Comparison of ENCODE assay signal across 12 cellular contexts in the genomic region with DNA sequence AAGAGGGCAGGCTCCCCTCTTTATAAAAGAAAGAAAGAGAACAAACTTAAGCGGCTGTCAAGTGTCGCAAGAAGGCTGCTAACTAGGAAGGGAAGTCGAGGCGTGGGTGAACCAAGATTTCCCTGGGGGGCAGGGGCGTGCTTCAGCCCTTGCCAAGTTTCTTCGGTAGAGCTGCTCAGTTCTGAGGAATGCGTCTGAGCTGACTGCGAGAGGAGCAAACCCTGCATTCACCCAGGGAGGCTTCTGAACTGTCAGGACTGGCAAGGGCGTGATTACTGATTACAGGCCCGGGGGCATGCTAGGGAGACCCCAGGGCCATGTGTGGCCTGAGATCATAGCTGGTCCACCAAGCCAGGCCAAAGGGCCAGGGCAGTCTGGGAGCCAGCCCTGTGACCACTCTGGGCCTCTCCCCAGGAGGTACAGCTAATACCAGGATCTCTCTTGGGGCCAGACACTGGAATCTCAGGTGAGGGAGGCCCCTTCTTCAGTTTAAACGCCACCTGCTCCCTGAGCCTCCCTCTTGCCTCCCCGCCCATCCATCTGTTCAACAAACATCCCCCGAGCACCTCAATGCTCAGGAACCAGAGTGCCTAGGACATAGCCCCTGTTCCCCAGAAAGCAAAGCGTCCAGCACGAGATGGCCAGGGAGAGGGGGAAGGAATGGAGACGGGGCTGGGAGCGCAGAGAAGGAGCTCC. TPM values are rescaled to one million over a fixed set of nuclear protein-coding genes. Genes with fewer than 3 reads are reported as not detected.
DNase-seq lines count a peak whose midpoint lies in the region; ATAC-seq and TF ChIP-seq lines count a peak whose summit lies in the region.
"Had no signal": no experiment of that assay in that cellular context is flagged by ENCODE, and none has a peak within 500 bp of the region (broad histone marks: within the 10 kb centered on the region; RNA-seq: fewer than 3 reads in every experiment).

No MANE protein-coding gene starts in this region.

- H3K27ac Mint-ChIP-seq in stimulated activated effector memory CD8-positive, alpha-beta T cell treated with anti-CD3 and anti-CD28 coated beads, Interleukin-12 subunit alpha, Interleukin-12 subunit beta, amount 100 ng/mL, for 72 hours = peak overlapping the region; percentile 8
- H3K27ac Mint-ChIP-seq in activated CD8-positive, alpha-beta memory T cell treated with anti-CD3 and anti-CD28 coated beads, Interleukin-2, amount 10 ng/mL, durations not matched to agents 7 days and 5 days = no peak overlapping the region
- H3K27ac Mint-ChIP-seq: type B pancreatic cell had no signal

- no peaks in the 10 kb centered on the region for H3K9me2 ChIP-seq in MM.1S (replicated peaks; ENCODE audit: insufficient read depth, low read length)

- CTCF ChIA-PET in activated CD8-positive, alpha-beta memory T cell treated with anti-CD3 and anti-CD28 coated beads, Interleukin-2, amount 10 ng/mL, durations not matched to agents 7 days and 5 days (lab: Charles Lee) = no interaction called here

- H3K4me3 Mint-ChIP-seq in stimulated activated effector memory CD8-positive, alpha-beta T cell treated with anti-CD3 and anti-CD28 coated beads, Interleukin-12 subunit alpha, Interleukin-12 subunit beta, amount 100 ng/mL, for 72 hours = no peak overlapping the region
- no peak overlapping the region for H3K4me3 Mint-ChIP-seq in activated CD8-positive, alpha-beta memory T cell treated with anti-CD3 and anti-CD28 coated beads, Interleukin-2, amount 10 ng/mL, durations not matched to agents 7 days and 5 days
- H3K4me3 Mint-ChIP-seq: type B pancreatic cell had no signal

- H3K27me3 ChIP-seq in adipocyte (replicated peaks; ENCODE audit: control insufficient read depth, insufficient read depth, low read length) (peaks cover 7% of the 10 kb centered on the region), MM.1S (replicated peaks; ENCODE audit: insufficient read depth, low read length) (peaks cover 90% of the 10 kb centered on the region)
- H3K27me3 ChIP-seq: SJSA1 had no signal

- intact Hi-C loops in left ventricle myocardium superior (cut with micrococcal nuclease) = no loop called here

- H3K9me3 Mint-ChIP-seq in stimulated activated effector memory CD8-positive, alpha-beta T cell treated with anti-CD3 and anti-CD28 coated beads, Interleukin-12 subunit alpha, Interleukin-12 subunit beta, amount 100 ng/mL, for 72 hours = no peaks in the 10 kb centered on the region
- no peaks in the 10 kb centered on the region for H3K9me3 Mint-ChIP-seq in activated CD8-positive, alpha-beta memory T cell treated with anti-CD3 and anti-CD28 coated beads, Interleukin-2, amount 10 ng/mL, durations not matched to agents 7 days and 5 days (ENCODE audit: low read depth)
- H3K9me3 Mint-ChIP-seq: type B pancreatic cell had no signal

- DNase-seq in NCI-H345 treated with DMSO at 0.1 percent for 48 hours (lab: John Stamatoyannopoulos, UW; ENCODE audit: unreplicated experiment) = peak; percentile 3
- no peak for DNase-seq in NCI-H345 (lab: John Stamatoyannopoulos, UW)
- DNase-seq in adipocyte (ENCODE audit: low read depth) = peak; percentile 54
- DNase-seq in left ventricle myocardium superior = peak; percentile 61
- DNase-seq in stimulated activated effector memory CD8-positive, alpha-beta T cell treated with anti-CD3 and anti-CD28 coated beads, Interleukin-12 subunit alpha, Interleukin-12 subunit beta, amount 100 ng/mL, for 72 hours (ENCODE audit: low spot score in 2 of 2) = no peak
- DNase-seq in MM.1S = no peak
- no peak for DNase-seq in activated CD8-positive, alpha-beta memory T cell treated with anti-CD3 and anti-CD28 coated beads, Interleukin-2, amount 10 ng/mL, durations not matched to agents 7 days and 5 days
- DNase-seq: NCI-H2029 had no signal

- no peaks in the 10 kb centered on the region for H4K20me1 ChIP-seq in MM.1S (ENCODE audit: insufficient read depth, low read length)

- H3K36me3 ChIP-seq in adipocyte (ENCODE audit: control insufficient read depth, insufficient read depth, low read length, severe bottlenecking) (no peaks in the 10 kb centered on the region), MM.1S (replicated peaks; ENCODE audit: insufficient read depth, low read length) (no peaks in the 10 kb centered on the region)
- H3K36me3 ChIP-seq: neutrophil had no signal

- peak overlapping the region; percentile 11 for H3K4me3 ChIP-seq in adipocyte (ENCODE audit: low read length)
- H3K4me3 ChIP-seq in MM.1S (ENCODE audit: low read length) = no peak overlapping the region
- H3K4me3 ChIP-seq: SJSA1 had no signal

- no peaks in the 10 kb centered on the region for H3F3A ChIP-seq in MM.1S (ENCODE audit: insufficient read depth, low read length)

- peak; percentile 77 for ATAC-seq in left ventricle myocardium superior
- ATAC-seq in stimulated activated effector memory CD8-positive, alpha-beta T cell treated with anti-CD3 and anti-CD28 coated beads, Interleukin-12 subunit alpha, Interleukin-12 subunit beta, amount 100 ng/mL, for 72 hours = no peak
- no peak for ATAC-seq in GM21576 (IDR thresholded peaks at IDR 0.05; ENCODE audit: unreplicated experiment)
- no peak for ATAC-seq in activated CD8-positive, alpha-beta memory T cell treated with anti-CD3 and anti-CD28 coated beads, Interleukin-2, amount 10 ng/mL, durations not matched to agents 7 days and 5 days

- H3K4me1 Mint-ChIP-seq in stimulated activated effector memory CD8-positive, alpha-beta T cell treated with anti-CD3 and anti-CD28 coated beads, Interleukin-12 subunit alpha, Interleukin-12 subunit beta, amount 100 ng/mL, for 72 hours = no peaks in the 10 kb centered on the region
- peaks cover 6% of the 10 kb centered on the region for H3K4me1 Mint-ChIP-seq in activated CD8-positive, alpha-beta memory T cell treated with anti-CD3 and anti-CD28 coated beads, Interleukin-2, amount 10 ng/mL, durations not matched to agents 7 days and 5 days

- H3K9ac ChIP-seq in adipocyte (ENCODE audit: low read length) (peak overlapping the region; percentile 46), MM.1S (ENCODE audit: low read length) (no peak overlapping the region)

- H3K4me1 ChIP-seq in adipocyte (ENCODE audit: control insufficient read depth, insufficient read depth, low read length) (peaks cover 38% of the 10 kb centered on the region), MM.1S (ENCODE audit: low read length) (no peaks in the 10 kb centered on the region)

- H3K27me3 Mint-ChIP-seq in activated CD8-positive, alpha-beta memory T cell treated with anti-CD3 and anti-CD28 coated beads, Interleukin-2, amount 10 ng/mL, durations not matched to agents 7 days and 5 days = no peaks in the 10 kb centered on the region
- H3K27me3 Mint-ChIP-seq: type B pancreatic cell had no signal

- H3K79me2 ChIP-seq in MM.1S (ENCODE audit: low read length) = no peaks in the 10 kb centered on the region

- H3K4me2 ChIP-seq in MM.1S (ENCODE audit: low read depth, low read length) = no peak overlapping the region

- no peak overlapping the region for H3K27ac ChIP-seq in MM.1S (ENCODE audit: low read length)
- H3K27ac ChIP-seq: neutrophil, SJSA1 had no signal

- H3K36me3 Mint-ChIP-seq in stimulated activated effector memory CD8-positive, alpha-beta T cell treated with anti-CD3 and anti-CD28 coated beads, Interleukin-12 subunit alpha, Interleukin-12 subunit beta, amount 100 ng/mL, for 72 hours = no peaks in the 10 kb centered on the region
- H3K36me3 Mint-ChIP-seq in activated CD8-positive, alpha-beta memory T cell treated with anti-CD3 and anti-CD28 coated beads, Interleukin-2, amount 10 ng/mL, durations not matched to agents 7 days and 5 days = no peaks in the 10 kb centered on the region
- H3K36me3 Mint-ChIP-seq: type B pancreatic cell had no signal

- H3K9me3 ChIP-seq in adipocyte (ENCODE audit: control insufficient read depth, low read length) (no peaks in the 10 kb centered on the region), MM.1S (replicated peaks; ENCODE audit: insufficient read depth, low read length) (no peaks in the 10 kb centered on the region)
- H3K9me3 ChIP-seq: neutrophil, SJSA1 had no signal

- no peak overlapping the region for H2AFZ ChIP-seq in MM.1S (ENCODE audit: low read length)

- no peak for TF ChIP-seq CTCF in MM.1S (IDR thresholded peaks at IDR 0.05; ENCODE audit: low read length)

RNA-seq across cellular contexts. Expression of gene SARDH, which starts 30.9 kb away (rescaled TPM):
- 0.64 TPM for total RNA-seq in left ventricle myocardium superior
- under 1 TPM; 0.38 to 0.56 TPM for total RNA-seq in activated CD8-positive, alpha-beta memory T cell treated with anti-CD3 and anti-CD28 coated beads, Interleukin-2, amount 10 ng/mL, durations not matched to agents 7 days and 5 days

Comparison
In these comparisons a context has a peak if more than half of its experiments do, and no peak if none do; other contexts are left out.
1. DNase-seq: peak in NCI-H345 treated with DMSO at 0.1 percent for 48 hours (single experiment), adipocyte (single experiment) and left ventricle myocardium superior (single experiment); none in NCI-H345 (single experiment), stimulated activated effector memory CD8-positive, alpha-beta T cell treated with anti-CD3 and anti-CD28 coated beads, Interleukin-12 subunit alpha, Interleukin-12 subunit beta, amount 100 ng/mL, for 72 hours (0 of 2), MM.1S (single experiment) and activated CD8-positive, alpha-beta memory T cell treated with anti-CD3 and anti-CD28 coated beads, Interleukin-2, amount 10 ng/mL, durations not matched to agents 7 days and 5 days (single experiment).